10 cellular contexts compared by ENCODE assay signal in the genomic region with DNA sequence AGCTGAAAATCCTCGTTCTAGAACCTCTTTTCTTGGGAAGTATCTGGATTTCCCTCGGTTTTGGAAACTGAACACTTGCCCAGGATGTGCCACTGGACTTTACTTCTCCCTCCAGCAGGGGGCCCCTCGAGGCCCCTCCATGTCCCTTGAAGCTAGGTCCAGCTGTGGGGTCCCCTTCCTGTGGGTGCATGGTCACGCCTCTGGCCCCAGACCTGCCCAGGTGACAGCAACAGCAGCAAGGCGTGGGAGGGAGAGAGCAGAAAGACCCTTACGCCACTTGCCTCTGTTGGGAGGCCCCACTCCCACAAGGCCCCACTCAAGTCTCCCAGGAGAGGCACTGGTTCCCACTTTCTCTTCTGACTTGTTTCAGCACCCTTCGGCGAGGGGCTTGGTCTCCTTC. TPM values are rescaled to one million over a fixed set of nuclear protein-coding genes. Genes with fewer than 3 reads are reported as not detected.
A peak's percentile ranks its signal among the peaks of the same experiment; 100 is the strongest.
DNase-seq lines count a peak whose midpoint lies in the region; ATAC-seq, FAIRE-seq and TF ChIP-seq lines count a peak whose summit lies in the region.
"Had no signal": no experiment of that assay in that cellular context is flagged by ENCODE, and none has a peak within 500 bp of the region (broad histone marks: within the 10 kb centered on the region; RNA-seq: fewer than 3 reads in every experiment).

No MANE protein-coding gene starts in this region.

- peaks cover 37% of the 10 kb centered on the region for H3K4me1 Mint-ChIP-seq in osteocyte (ENCODE audit: unreplicated experiment)

- H4K91ac ChIP-seq in IMR-90 (ENCODE audit: insufficient read depth, low read depth, low read length) = no peak overlapping the region

- H3K9me3 Mint-ChIP-seq in osteocyte (ENCODE audit: unreplicated experiment) = no peaks in the 10 kb centered on the region

- no peak overlapping the region for H4K5ac ChIP-seq in IMR-90 (ENCODE audit: low read depth, low read length)

- peaks cover 50% of the 10 kb centered on the region for H4K20me1 ChIP-seq in IMR-90 (ENCODE audit: insufficient read depth, low read length)

- H3K18ac ChIP-seq in IMR-90 (ENCODE audit: low read depth, low read length) = no peak overlapping the region

- BruUV-seq in IMR-90 (replicated peaks; lab: Mats Ljungman, UMichigan) = no TSS peak

- H3K27me3 ChIP-seq in IMR-90 (ENCODE audit: control insufficient read depth, insufficient read depth, low read length) (no peaks in the 10 kb centered on the region), colonic mucosa (no peaks in the 10 kb centered on the region)

- H3K36me3 ChIP-seq in IMR-90 (ENCODE audit: control insufficient read depth, insufficient read depth, low read length) = peaks cover 15% of the 10 kb centered on the region; the same call in 1 of the 2 replicates
- no peaks in the 10 kb centered on the region for H3K36me3 ChIP-seq in colonic mucosa

- DNase-seq in D721Med (ENCODE audit: insufficient read length, low spot score) (no peak), IMR-90 (no peak), colonic mucosa (peak; percentile 39), osteocyte (ENCODE audit: extremely low spot score, unreplicated experiment) (no peak), epidermal melanocyte (ENCODE audit: insufficient read length, low spot score) (no peak), NCI-H446 (lab: John Stamatoyannopoulos, UW) (no peak), NCI-H2171 (lab: John Stamatoyannopoulos, UW) (no peak)
- DNase-seq: GOT3 had no signal

- no peak overlapping the region for H3K9ac ChIP-seq in IMR-90 (ENCODE audit: low read depth, low read length)
- H3K9ac ChIP-seq in colonic mucosa (ENCODE audit: low read depth in 2 of 2, low read length in 2 of 2) = no peak overlapping the region

- H3K4me3 ChIP-seq in IMR-90 (ENCODE audit: insufficient read depth, low read depth, low read length) (no peak overlapping the region), colonic mucosa (no peak overlapping the region)

- H2BK5ac ChIP-seq in IMR-90 (ENCODE audit: low read depth, low read length, poor library complexity, severe bottlenecking) = no peak overlapping the region

- no peak overlapping the region for H3K4ac ChIP-seq in IMR-90 (ENCODE audit: low read depth, low read length)

- H3K23ac ChIP-seq in IMR-90 (ENCODE audit: low read depth, low read length) = no peak overlapping the region

- no peak overlapping the region for H2BK20ac ChIP-seq in IMR-90 (ENCODE audit: low read depth, low read length)

- no peak overlapping the region for H3K4me3 Mint-ChIP-seq in osteocyte (ENCODE audit: unreplicated experiment)

- WGBS in IMR-90 (ENCODE audit: extremely low coverage in 2 of 2, insufficient read length in 1 of 2), 2 experiments = 37% methylated on average over 2 of the region's 8 CpGs; no CpG with 5 or more reads in 1 of the 2 experiments

- H2AK9ac ChIP-seq in IMR-90 (replicated peaks; ENCODE audit: low read depth, low read length, poor library complexity) = no peak overlapping the region

- H3K27me3 Mint-ChIP-seq in osteocyte (ENCODE audit: unreplicated experiment) = no peaks in the 10 kb centered on the region

- H2BK120ac ChIP-seq in IMR-90 (ENCODE audit: low read depth, low read length) = no peak overlapping the region

- no peak overlapping the region for H2BK15ac ChIP-seq in IMR-90 (ENCODE audit: low read depth, low read length)

- H3K27ac ChIP-seq in IMR-90 (ENCODE audit: insufficient read depth, low read length) (no peak overlapping the region), colonic mucosa (no peak overlapping the region)

- H3K56ac ChIP-seq in IMR-90 (ENCODE audit: extremely low read depth, insufficient read depth, low read length) = no peak overlapping the region

- no peak for TF ChIP-seq POLR2A in IMR-90 (IDR thresholded peaks at IDR 0.05; ENCODE audit: low read depth, low read length)

- peak overlapping the region; percentile 31 for H3K27ac Mint-ChIP-seq in osteocyte (ENCODE audit: unreplicated experiment)

- CTCF ChIA-PET in IMR-90 (lab: Yijun Ruan, JAX) = interaction anchor here (0.7 to 1.4 kb wide), 2 partner anchors 41 to 74 kb away, joined by 3 to 4 read pairs; no protein-coding TSS in a partner anchor

- H2AFZ ChIP-seq in IMR-90 (replicated peaks; ENCODE audit: low read length, poor library complexity) = no peak overlapping the region

- H3K36me3 Mint-ChIP-seq in osteocyte (ENCODE audit: unreplicated experiment) = peaks cover 5% of the 10 kb centered on the region

- H3K4me1 ChIP-seq in IMR-90 (ENCODE audit: control insufficient read depth, insufficient read depth, low read length) = peaks cover 13% of the 10 kb centered on the region; the same call in 1 of the 2 replicates
- peaks cover 6% of the 10 kb centered on the region for H3K4me1 ChIP-seq in colonic mucosa

- in situ Hi-C loops in IMR-90 (cut with MboI; ENCODE audit: low sequenced_read_pairs) = no loop called here

- dilution Hi-C loops in IMR-90 (cut with HindIII; ENCODE audit: low sequenced_read_pairs, unreplicated experiment) = no loop called here

- no peak overlapping the region for H2AK5ac ChIP-seq in IMR-90 (ENCODE audit: low read depth, low read length)

- intact Hi-C loops in IMR-90 (cut with micrococcal nuclease) = no loop called here
- intact Hi-C loops in colonic mucosa (cut with DNase I) = no loop called here

- no peak overlapping the region for H3K14ac ChIP-seq in IMR-90 (replicated peaks; ENCODE audit: low read depth, low read length)

- H3K4me2 ChIP-seq in IMR-90 (ENCODE audit: low read depth, low read length) = no peak overlapping the region

- POLR2A ChIA-PET in IMR-90 (lab: Charles Lee; ENCODE audit: unreplicated experiment) = no interaction called here

- FAIRE-seq in D721Med (lab: Jason Lieb, UNC) = no peak
- FAIRE-seq: endometrium had no signal

- H3K9me1 ChIP-seq in IMR-90 (ENCODE audit: insufficient read depth, low read length) = peaks cover 4% of the 10 kb centered on the region

- no peak overlapping the region for H4K8ac ChIP-seq in IMR-90 (ENCODE audit: low read depth in 2 of 2, low read length in 2 of 2)

- TF ChIP-seq CTCF in D721Med (IDR thresholded peaks at IDR 0.05; ENCODE audit: insufficient read depth, missing control alignments) = peak; percentile 27
- peak; percentile 61 for TF ChIP-seq CTCF in IMR-90 (conservative IDR thresholded peaks at IDR 0.05; ENCODE audit: low read depth, low read length)
- TF ChIP-seq CTCF in colonic mucosa (IDR thresholded peaks at IDR 0.05) = peak; percentile 40
- TF ChIP-seq CTCF in osteocyte (IDR thresholded peaks at IDR 0.05) = peak; percentile 61

- peak; percentile 36 for TF ChIP-seq RAD21 in IMR-90 (IDR thresholded peaks at IDR 0.05; ENCODE audit: low read length)

- ATAC-seq in IMR-90 (ENCODE audit: low read depth) (no peak), HG02870 (IDR thresholded peaks at IDR 0.05; ENCODE audit: unreplicated experiment) (no peak)

- peaks cover 20 to 82% of the 10 kb centered on the region in 2 experiments for H3K79me1 ChIP-seq in IMR-90 (ENCODE audit: low read depth in 1 of 2, low read length in 2 of 2)

- no peaks in the 10 kb centered on the region for H3K9me3 ChIP-seq in IMR-90 (ENCODE audit: control insufficient read depth, insufficient read depth, low read length)
- H3K9me3 ChIP-seq in colonic mucosa = no peaks in the 10 kb centered on the region

TF ChIP-seq in IMR-90, 13 proteins besides CTCF, POLR2A, EP300 and RAD21:
- TF ChIP-seq NFE2L2 (IDR thresholded peaks at IDR 0.05; ENCODE audit: low read depth, low read length) (no peak), SMC3 (IDR thresholded peaks at IDR 0.05; ENCODE audit: low read depth, low read length) (peak; percentile 40; the same call in 1 of the 2 replicates), RCOR1 (IDR thresholded peaks at IDR 0.05; ENCODE audit: insufficient replicate concordance, low read length) (no peak)

RNA-seq across cellular contexts. Expression of gene SLC25A29, which starts 3.1 kb away (rescaled TPM):
- 6.5 and 6.9 TPM in 2 replicates for total RNA-seq in IMR-90 (2012; rRNA removed)
- polyA plus RNA-seq in IMR-90 (2012; rRNA removed) = 37.7 and 42.6 TPM in 2 replicates
- polyA plus RNA-seq in IMR-90 (2012; cell fraction: cytosol; rRNA removed) = 17.9 and 46.0 TPM in 2 replicates
- polyA plus RNA-seq in IMR-90 (2012; cell fraction: nucleus; rRNA removed; ENCODE audit: low replicate concordance) = 218 and 643 TPM in 2 replicates
- total RNA-seq in colonic mucosa = 10 to 100 TPM; 28.6 to 34.8 TPM
- total RNA-seq in osteocyte = 57.0 and 58.8 TPM in 2 replicates

RNA-seq across cellular contexts. Expression of gene SLC25A47, which starts 20.0 kb away (rescaled TPM):
- total RNA-seq in IMR-90 (2012; rRNA removed) (not detected in 2 replicates), colonic mucosa (not detected), osteocyte (not detected in 2 replicates)
- not detected in 2 replicates for polyA plus RNA-seq in IMR-90 (2012; rRNA removed)
- polyA plus RNA-seq in IMR-90 (2012; cell fraction: cytosol; rRNA removed) = 0.02 TPM in 1 of 2 replicates, not detected in the other
- 0.10 TPM in 1 of 2 replicates, not detected in the other for polyA plus RNA-seq in IMR-90 (2012; cell fraction: nucleus; rRNA removed; ENCODE audit: low replicate concordance)
